9 cellular contexts compared by ENCODE assay signal in genomic region chr1:7454052-7454815, GRCh38.
DNase-seq lines count a peak whose midpoint lies in the region; ATAC-seq, FAIRE-seq and TF ChIP-seq lines count a peak whose summit lies in the region.
"Had no signal": no experiment of that assay in that cellular context is flagged by ENCODE, and none has a peak within 500 bp of the region (broad histone marks: within the 10 kb centered on the region; RNA-seq: fewer than 3 reads in every experiment).

No MANE protein-coding gene starts in this region.

- peak; percentile 59 for TF ChIP-seq CTCF in H9 (conservative IDR thresholded peaks at IDR 0.05)
- TF ChIP-seq CTCF in K562 (IDR thresholded peaks at IDR 0.05 in 2 of 3, conservative IDR thresholded peaks at IDR 0.05 in 1 of 3; ENCODE audit: insufficient read depth in 2 of 3, low read depth in 1 of 3, low read length in 3 of 3) = peak; percentile 51 to 52 (median 51); a peak in 5 of 6 replicates
- peak; percentile 46 for TF ChIP-seq CTCF in lower lobe of right lung (IDR thresholded peaks at IDR 0.05)

- no peak overlapping the region for H2BK5ac ChIP-seq in H9 (ENCODE audit: insufficient read length, low read length)

- no peaks in the 10 kb centered on the region; a peak in 2 of 22 replicates for H4K20me1 ChIP-seq in BLaER1 treated with 17β-estradiol and CSF1 and Interleukin-3, amounts not matched to agents 10 nM and 100 nM
- H4K20me1 ChIP-seq in H9 (ENCODE audit: control insufficient read depth, insufficient read depth, insufficient read length) (no peaks in the 10 kb centered on the region), K562 (replicated peaks; ENCODE audit: control insufficient read depth, insufficient read depth, low read length) (peaks cover 11% of the 10 kb centered on the region; the same call in 1 of the 2 replicates)

- DNase-seq in H9 = peak; percentile 45
- peak in 3 of 4 experiments; percentile 31 to 42 (median 33) for DNase-seq in K562 (ENCODE audit: extremely low read depth in 1 of 4, low spot score in 3 of 4)
- no peak for DNase-seq in lower lobe of right lung
- no peak for DNase-seq in T-helper 9 cell
- no peak for DNase-seq in middle frontal gyrus (ENCODE audit: extremely low spot score, low spot score)
- DNase-seq in DMS79 (lab: John Stamatoyannopoulos, UW) = no peak

- no CpG with 5 or more reads among the region's 19 CpGs for WGBS in H9 (ENCODE audit: extremely low coverage, insufficient read length, low lambda C conversion rate)
- WGBS in K562 (ENCODE audit: insufficient coverage, low coverage, missing lambda C conversion rate) = 1% methylated on average over 19 of the region's 19 CpGs

- CTCF ChIA-PET in K562 (lab: Yijun Ruan, JAX; ENCODE audit: low intra/inter-chr PET ratio) = interaction anchor here (1.4 kb wide), 1 partner anchor 193 kb away, joined by 5 read pairs; no protein-coding TSS in a partner anchor

- in situ Hi-C loops in K562 (cut with MboI) = no loop called here

- H3K4ac ChIP-seq in H9 (ENCODE audit: low read depth, low read length) = no peak overlapping the region

- H2BK12ac ChIP-seq in H9 (ENCODE audit: insufficient read length, low read depth, low read length) = no peak overlapping the region

- H3K27ac Mint-ChIP-seq in H9 = 0 out of 7 replicates have a peak overlapping the region, but pooled peaks of 1 of the 3 experiments have one; percentile 10

- no peak overlapping the region for H3K23ac ChIP-seq in H9 (ENCODE audit: insufficient read length, low read depth, low read length)

- peaks cover 16 to 51% of the 10 kb centered on the region in 2 experiments for H3K4me1 Mint-ChIP-seq in H9

- BruUV-seq in K562 (replicated peaks; lab: Mats Ljungman, UMichigan) = no TSS peak

- no peak for TF ChIP-seq EP300 in K562 (IDR thresholded peaks at IDR 0.05; ENCODE audit: low read length)

- H3K4me3 ChIP-seq in BLaER1 treated with 17β-estradiol and CSF1 and Interleukin-3, amounts not matched to agents 10 nM and 100 nM = no peak overlapping the region
- H3K4me3 ChIP-seq in K562 = no peak overlapping the region
- H3K4me3 ChIP-seq in lower lobe of right lung = no peak overlapping the region

- H3K9me3 Mint-ChIP-seq in H9 = no peaks in the 10 kb centered on the region

- no peak overlapping the region for H4K5ac ChIP-seq in H9 (ENCODE audit: insufficient read length, low read depth, low read length)

- H3K9me1 ChIP-seq in K562 (ENCODE audit: control insufficient read depth, insufficient read depth, low read length) = no peaks in the 10 kb centered on the region

- peaks cover 16 to 31% (median 25%) of the 10 kb centered on the region in 10 experiments for H3K4me1 ChIP-seq in BLaER1 treated with 17β-estradiol and CSF1 and Interleukin-3, amounts not matched to agents 10 nM and 100 nM
- H3K4me1 ChIP-seq in H9 (ENCODE audit: insufficient read depth, low read length) (no peaks in the 10 kb centered on the region; the same call in 1 of the 2 replicates), K562 (replicated peaks in 1 of 2; ENCODE audit: control insufficient read depth in 2 of 2, insufficient read depth in 2 of 2, low read length in 2 of 2) (no peaks in the 10 kb centered on the region), lower lobe of right lung (peaks cover 10% of the 10 kb centered on the region)

- no peak overlapping the region for H3K18ac ChIP-seq in H9 (ENCODE audit: insufficient read length, low read depth, low read length)

- H3K79me2 ChIP-seq in H9 (ENCODE audit: insufficient read depth, low read length) (no peaks in the 10 kb centered on the region), K562 (ENCODE audit: control insufficient read depth, insufficient read depth, low read length) (no peaks in the 10 kb centered on the region)

- H3K27ac ChIP-seq in BLaER1 treated with 17β-estradiol and CSF1 and Interleukin-3, amounts not matched to agents 10 nM and 100 nM = peak overlapping the region in 9 of 11 experiments; percentile 37 to 61 (median 50); a peak in 12 of 22 replicates
- H3K27ac ChIP-seq in H9 (ENCODE audit: insufficient read length, low read depth, low read length) (no peak overlapping the region), K562 (ENCODE audit: extremely low read depth, low read depth, low read length) (no peak overlapping the region), lower lobe of right lung (no peak overlapping the region)

- H3K23me2 ChIP-seq in H9 (ENCODE audit: insufficient read length, low read depth, low read length, poor library complexity, severe bottlenecking) = no peaks in the 10 kb centered on the region

- no peaks in the 10 kb centered on the region for H3K36me3 Mint-ChIP-seq in H9 (ENCODE audit: insufficient read depth in 1 of 3, low read depth in 3 of 3)

- H2AK5ac ChIP-seq in H9 (ENCODE audit: insufficient read length, low read length) = no peak overlapping the region

- H3K36me3 ChIP-seq in BLaER1 treated with 17β-estradiol and CSF1 and Interleukin-3, amounts not matched to agents 10 nM and 100 nM = no peaks in the 10 kb centered on the region
- H3K36me3 ChIP-seq in K562 (ENCODE audit: control insufficient read depth, insufficient read depth, low read length) (no peaks in the 10 kb centered on the region), lower lobe of right lung (no peaks in the 10 kb centered on the region)

- ATAC-seq in K562 (peak; percentile 77), lower lobe of right lung (peak in 1 of 2 donors; percentile 45), HG03095 (IDR thresholded peaks at IDR 0.05; ENCODE audit: unreplicated experiment) (no peak)

- H3T11ph ChIP-seq in H9 (ENCODE audit: low read length) = no peak overlapping the region

- H4K91ac ChIP-seq in H9 (ENCODE audit: insufficient read length, low read depth, low read length) = no peak overlapping the region

- H2BK15ac ChIP-seq in H9 (ENCODE audit: low read depth, low read length) = no peak overlapping the region

- TF ChIP-seq RAD21 in K562 (CRISPR knock-in tag; conservative IDR thresholded peaks at IDR 0.05 in 1 of 2, IDR thresholded peaks at IDR 0.05 in 1 of 2) = peak; percentile 44 to 58

- no peak overlapping the region for H2BK120ac ChIP-seq in H9 (ENCODE audit: low read depth, low read length, poor library complexity, severe bottlenecking)

- peaks cover 2% of the 10 kb centered on the region; the same call in 1 of the 2 replicates for H3K27me3 Mint-ChIP-seq in H9 (ENCODE audit: low read depth)

- no peak for FAIRE-seq in K562 (lab: Jason Lieb, UNC)
- FAIRE-seq: TTC549 had no signal

- no peaks in the 10 kb centered on the region for H3K27me3 ChIP-seq in BLaER1 treated with 17β-estradiol and CSF1 and Interleukin-3, amounts not matched to agents 10 nM and 100 nM
- H3K27me3 ChIP-seq in H9 (ENCODE audit: insufficient read depth, low read length) (no peaks in the 10 kb centered on the region), K562 (ENCODE audit: control insufficient read depth in 2 of 2, insufficient read depth in 2 of 2, low read length in 2 of 2) (peaks cover 26 to 81% of the 10 kb centered on the region in 2 experiments; a peak in 4 of 5 replicates), lower lobe of right lung (ENCODE audit: low read depth) (no peaks in the 10 kb centered on the region)

- H4K8ac ChIP-seq in H9 (replicated peaks; ENCODE audit: insufficient read length, low read depth, low read length) = no peak overlapping the region

- peak overlapping the region in 4 of 11 experiments; percentile 29 to 58 (median 44); a peak in 6 of 22 replicates for H3K9ac ChIP-seq in BLaER1 treated with 17β-estradiol and CSF1 and Interleukin-3, amounts not matched to agents 10 nM and 100 nM
- H3K9ac ChIP-seq in H9 (ENCODE audit: extremely low read depth, insufficient read length, low read length) (no peak overlapping the region), K562 (ENCODE audit: insufficient read depth in 1 of 2, low read depth in 2 of 2, low read length in 2 of 2) (no peak overlapping the region)

- no peak overlapping the region; the same call in 1 of the 2 replicates for H3K14ac ChIP-seq in H9 (ENCODE audit: insufficient read depth, low read length)

- H3K4me3 Mint-ChIP-seq in H9 = no peak overlapping the region

- H3K4me2 ChIP-seq in BLaER1 treated with 17β-estradiol and CSF1 and Interleukin-3, amounts not matched to agents 10 nM and 100 nM = peak overlapping the region; percentile 24 to 79 (median 55)
- H3K4me2 ChIP-seq in H9 (ENCODE audit: insufficient read depth, insufficient read length, low read length) = no peak overlapping the region
- H3K4me2 ChIP-seq in K562 (ENCODE audit: insufficient read depth, low read length) = no peak overlapping the region

- intact Hi-C loops in K562 (cut with micrococcal nuclease) (loop anchor here (10.0 kb wide), 1 partner anchor 191 kb away; no protein-coding TSS in a partner anchor), lower lobe of right lung (cut with DNase I) (no loop called here)

- H2AFZ ChIP-seq in H9 (ENCODE audit: low read length) (no peak overlapping the region), K562 (ENCODE audit: low read depth, low read length) (no peak overlapping the region)

- no peaks in the 10 kb centered on the region for H3K79me1 ChIP-seq in H9 (ENCODE audit: insufficient read depth, low read depth, low read length, poor library complexity, severe bottlenecking)

- POLR2A ChIA-PET in K562 (lab: Yijun Ruan, JAX) = interaction anchor here (0.7 to 1.3 kb wide), 3 partner anchors 14 to 439 kb away, joined by 3 to 5 read pairs (median 4); no protein-coding TSS in a partner anchor

- H3K9me3 ChIP-seq in BLaER1 treated with 17β-estradiol and CSF1 and Interleukin-3, amounts not matched to agents 10 nM and 100 nM (replicated peaks in 1 of 11) = no peaks in the 10 kb centered on the region
- no peaks in the 10 kb centered on the region for H3K9me3 ChIP-seq in H9 (ENCODE audit: control insufficient read depth, low read depth, low read length)
- no peaks in the 10 kb centered on the region for H3K9me3 ChIP-seq in K562 (replicated peaks; ENCODE audit: control insufficient read depth, insufficient read depth, low read depth, low read length)
- H3K9me3 ChIP-seq in lower lobe of right lung = no peaks in the 10 kb centered on the region

- no peak overlapping the region for H3K56ac ChIP-seq in H9 (ENCODE audit: insufficient read length, low read depth, low read length)

- H2BK20ac ChIP-seq in H9 (ENCODE audit: low read depth, low read length, poor library complexity, severe bottlenecking) = no peak overlapping the region

- TF ChIP-seq POLR2A in K562 (conservative IDR thresholded peaks at IDR 0.05) = no peak

TF ChIP-seq in K562, 482 proteins besides CTCF, POLR2A, EP300 and RAD21:
- TF ChIP-seq SMC3 (conservative IDR thresholded peaks at IDR 0.05; ENCODE audit: insufficient read depth, low read depth, low read length) (0 out of 2 replicates have a peak, but pooled peaks have one; percentile 12), RBM17 (IDR thresholded peaks at IDR 0.05; ENCODE audit: borderline replicate concordance, low read depth, low read length) (no peak)

Comparison
In these comparisons a context has a peak if more than half of its experiments do, and no peak if none do; other contexts are left out.
1. H3K27ac ChIP-seq: peak in BLaER1 treated with 17β-estradiol and CSF1 and Interleukin-3, amounts not matched to agents 10 nM and 100 nM (9 of 11); none in H9 (single experiment), K562 (single experiment) and lower lobe of right lung (single experiment).
2. H3K4me2 ChIP-seq: peak in BLaER1 treated with 17β-estradiol and CSF1 and Interleukin-3, amounts not matched to agents 10 nM and 100 nM (11 of 11); none in H9 (single experiment) and K562 (single experiment).
3. DNase-seq: peak in H9 (single experiment) and K562 (3 of 4); none in lower lobe of right lung (single experiment), T-helper 9 cell (single experiment), middle frontal gyrus (single experiment) and DMS79 (single experiment).
4. Peak in every context shown above with its lines, with median percentiles within 50 percentile points of each other: CTCF ChIP-seq.